Comparison of ENCODE assay signal across 20 cellular contexts in the genomic region with DNA sequence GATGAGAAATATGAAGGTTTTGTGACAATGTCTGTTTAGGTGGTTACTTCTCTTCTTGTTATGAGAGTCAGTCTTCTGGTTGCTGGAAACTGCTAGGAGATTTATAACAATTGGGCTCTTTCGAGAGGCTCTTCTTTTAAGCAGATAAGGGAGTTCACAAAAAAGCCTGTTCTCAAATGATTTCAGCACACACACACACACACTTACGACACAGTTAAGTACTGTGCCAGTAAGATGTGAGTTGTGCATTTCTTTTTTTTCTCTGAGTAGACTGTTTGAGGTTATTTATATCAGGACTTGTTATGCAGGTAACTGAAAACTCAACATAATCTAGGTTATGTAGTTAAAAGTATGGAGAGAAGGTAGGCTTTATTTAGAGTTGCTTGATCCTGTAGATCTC.
"Had no signal": no experiment of that assay in that cellular context is flagged by ENCODE, and none has a peak within 500 bp of the region (broad histone marks: within the 10 kb centered on the region; RNA-seq: fewer than 3 reads in every experiment).

No MANE protein-coding gene starts in this region.

- H3K4me1 ChIP-seq: testis, vagina had no signal

- H3K27ac Mint-ChIP-seq: activated naive CD4-positive, alpha-beta T cell treated with anti-CD3 and anti-CD28 coated beads, Interleukin-2, amount 50 U/mL, for 72 hours; activated T-helper 17 cell treated with anti-CD3 and anti-CD28 coated beads, Interleukin-2, amount 50 U/mL, for 72 hours; stimulated activated memory B cell treated with anti-CD40 and anti-IgM and Interleukin-4, amounts not matched to agents 10 μg/mL and 1 μg/mL and 100 μg/mL, for 72 hours; type B pancreatic cell had no signal

- DNase-seq: activated CD4-positive, alpha-beta T cell treated with anti-CD3 and anti-CD28 coated beads, Interleukin-2, amount 50 U/mL, for 1 hour; activated CD4-positive, CD25-positive, alpha-beta regulatory T cell treated with anti-CD3 and anti-CD28 coated beads, Interleukin-2, amount 50 U/mL, for 72 hours; activated T-cell treated with anti-CD3 and anti-CD28 coated beads, Interleukin-2, amount 50 U/mL, for 1 hour; amygdala; cerebellar nuclear complex; cortex of kidney; glutamatergic neuron; hippocampal formation; left ventricle myocardium superior; mucosa of descending colon; occipital lobe; small intestine; stimulated activated CD4-positive, alpha-beta T cell treated with anti-CD3 and anti-CD28 coated beads, Interleukin-2, amount 100 ng/mL, for 24 hours; testis had no signal

- H3K4me3 Mint-ChIP-seq: activated T-helper 17 cell treated with anti-CD3 and anti-CD28 coated beads, Interleukin-2, amount 50 U/mL, for 72 hours; stimulated activated memory B cell treated with anti-CD40 and anti-IgM and Interleukin-4, amounts not matched to agents 10 μg/mL and 1 μg/mL and 100 μg/mL, for 72 hours; type B pancreatic cell had no signal

- H3K9me3 Mint-ChIP-seq: activated T-helper 17 cell treated with anti-CD3 and anti-CD28 coated beads, Interleukin-2, amount 50 U/mL, for 72 hours; stimulated activated memory B cell treated with anti-CD40 and anti-IgM and Interleukin-4, amounts not matched to agents 10 μg/mL and 1 μg/mL and 100 μg/mL, for 72 hours; type B pancreatic cell had no signal

- H3K27me3 Mint-ChIP-seq: activated T-helper 17 cell treated with anti-CD3 and anti-CD28 coated beads, Interleukin-2, amount 50 U/mL, for 72 hours; stimulated activated memory B cell treated with anti-CD40 and anti-IgM and Interleukin-4, amounts not matched to agents 10 μg/mL and 1 μg/mL and 100 μg/mL, for 72 hours; type B pancreatic cell had no signal

- H3K4me1 Mint-ChIP-seq: activated T-helper 17 cell treated with anti-CD3 and anti-CD28 coated beads, Interleukin-2, amount 50 U/mL, for 72 hours had no signal

- H3K4me3 ChIP-seq: mucosa of descending colon, testis, vagina had no signal

- H3K27ac ChIP-seq: testis, vagina had no signal

- H3K36me3 ChIP-seq: vagina had no signal

- ATAC-seq: activated naive CD4-positive, alpha-beta T cell treated with anti-CD3 and anti-CD28 coated beads, Interleukin-2, amount 50 U/mL, for 72 hours; activated T-helper 17 cell treated with anti-CD3 and anti-CD28 coated beads, Interleukin-2, amount 50 U/mL, for 72 hours; left ventricle myocardium superior; mucosa of descending colon; sciatic nerve; stimulated activated memory B cell treated with anti-CD40 and anti-IgM and Interleukin-4, amounts not matched to agents 10 μg/mL and 1 μg/mL and 100 μg/mL, for 72 hours had no signal

- H3K27me3 ChIP-seq: testis, vagina had no signal

- H3K9me3 ChIP-seq: mucosa of descending colon, testis, vagina had no signal
